In genomic region chr10:63265646-63266207, GRCh38 we compare ENCODE assay signal across 9 cellular contexts.
DNase-seq lines count a peak whose midpoint lies in the region; ATAC-seq, FAIRE-seq and TF ChIP-seq lines count a peak whose summit lies in the region.
"Had no signal": no experiment of that assay in that cellular context is flagged by ENCODE, and none has a peak within 500 bp of the region (broad histone marks: within the 10 kb centered on the region; RNA-seq: fewer than 3 reads in every experiment).

No MANE protein-coding gene starts in this region.

- CTCF ChIA-PET in activated CD8-positive, alpha-beta memory T cell treated with anti-CD3 and anti-CD28 coated beads, Interleukin-2, amount 10 ng/mL, durations not matched to agents 7 days and 5 days (lab: Charles Lee) = interaction anchor here (1.0 to 1.5 kb wide), 5 partner anchors 22 to 50 kb away, joined by 3 to 4 read pairs (median 3); no protein-coding TSS in a partner anchor

- H3K4me1 Mint-ChIP-seq in activated CD8-positive, alpha-beta memory T cell treated with anti-CD3 and anti-CD28 coated beads, Interleukin-2, amount 10 ng/mL, durations not matched to agents 7 days and 5 days = peaks cover 32% of the 10 kb centered on the region
- peaks cover 45% of the 10 kb centered on the region for H3K4me1 Mint-ChIP-seq in activated naive CD8-positive, alpha-beta T cell treated with anti-CD3 and anti-CD28 coated beads, Interleukin-2, amount 50 U/mL, for 24 hours

- peaks cover 2% of the 10 kb centered on the region for H3K9me1 ChIP-seq in keratinocyte (ENCODE audit: control insufficient read depth, extremely low read depth, insufficient read depth, low read length)

- H3K27me3 ChIP-seq in keratinocyte (ENCODE audit: control insufficient read depth, extremely low read depth, insufficient read depth, low read length) (no peaks in the 10 kb centered on the region), thoracic aorta (replicated peaks; ENCODE audit: insufficient read depth) (no peaks in the 10 kb centered on the region)

- no peaks in the 10 kb centered on the region for H3K9me3 Mint-ChIP-seq in activated CD8-positive, alpha-beta memory T cell treated with anti-CD3 and anti-CD28 coated beads, Interleukin-2, amount 10 ng/mL, durations not matched to agents 7 days and 5 days (ENCODE audit: low read depth)
- H3K9me3 Mint-ChIP-seq in activated naive CD8-positive, alpha-beta T cell treated with anti-CD3 and anti-CD28 coated beads, Interleukin-2, amount 50 U/mL, for 24 hours = no peaks in the 10 kb centered on the region

- no peak for DNase-seq in activated CD8-positive, alpha-beta memory T cell treated with anti-CD3 and anti-CD28 coated beads, Interleukin-2, amount 10 ng/mL, durations not matched to agents 7 days and 5 days
- DNase-seq in activated CD8-positive, alpha-beta memory T cell treated with anti-CD3 and anti-CD28 coated beads for 24 hours = no peak
- no peak for DNase-seq in activated naive CD8-positive, alpha-beta T cell treated with anti-CD3 and anti-CD28 coated beads, Interleukin-2, amount 50 U/mL, for 24 hours
- DNase-seq in keratinocyte (ENCODE audit: low read depth, low spot score) = no peak
- DNase-seq in thoracic aorta (ENCODE audit: low spot score) = no peak
- DNase-seq in stimulated activated CD4-positive, alpha-beta T cell treated with anti-CD3 and anti-CD28 coated beads, Interleukin-2, amount 100 ng/mL, for 24 hours = no peak
- DNase-seq: activated CD8-positive, alpha-beta memory T cell treated with anti-CD3 and anti-CD28 coated beads, Interleukin-2, amount 50 U/mL, for 48 hours had no signal

- H3K27me3 Mint-ChIP-seq in activated CD8-positive, alpha-beta memory T cell treated with anti-CD3 and anti-CD28 coated beads, Interleukin-2, amount 10 ng/mL, durations not matched to agents 7 days and 5 days = no peaks in the 10 kb centered on the region
- H3K27me3 Mint-ChIP-seq in activated naive CD8-positive, alpha-beta T cell treated with anti-CD3 and anti-CD28 coated beads, Interleukin-2, amount 50 U/mL, for 24 hours = no peaks in the 10 kb centered on the region

- H2AFZ ChIP-seq in keratinocyte (ENCODE audit: control insufficient read depth, low read length) = no peak overlapping the region

- H3K27ac Mint-ChIP-seq in activated CD8-positive, alpha-beta memory T cell treated with anti-CD3 and anti-CD28 coated beads, Interleukin-2, amount 10 ng/mL, durations not matched to agents 7 days and 5 days = peak overlapping the region; percentile 96
- peak overlapping the region; percentile 97 for H3K27ac Mint-ChIP-seq in activated naive CD8-positive, alpha-beta T cell treated with anti-CD3 and anti-CD28 coated beads, Interleukin-2, amount 50 U/mL, for 24 hours

- TF ChIP-seq CTCF in keratinocyte (optimal IDR thresholded peaks at IDR 0.05 in 1 of 3, IDR thresholded peaks at IDR 0.05 in 1 of 3, conservative IDR thresholded peaks at IDR 0.05 in 1 of 3; ENCODE audit: extremely low read depth in 1 of 3, insufficient read depth in 2 of 3, low read length in 3 of 3) (no peak), thoracic aorta (IDR thresholded peaks at IDR 0.05) (no peak)

- H3K79me2 ChIP-seq in keratinocyte (ENCODE audit: control insufficient read depth, insufficient read depth, low read length) = peaks cover 82% of the 10 kb centered on the region

- H3K9ac ChIP-seq in keratinocyte (ENCODE audit: control insufficient read depth, extremely low read depth, insufficient read depth, low read length) = peak overlapping the region; percentile 96

- peak overlapping the region; percentile 97 for H3K4me3 Mint-ChIP-seq in activated CD8-positive, alpha-beta memory T cell treated with anti-CD3 and anti-CD28 coated beads, Interleukin-2, amount 10 ng/mL, durations not matched to agents 7 days and 5 days
- H3K4me3 Mint-ChIP-seq in activated naive CD8-positive, alpha-beta T cell treated with anti-CD3 and anti-CD28 coated beads, Interleukin-2, amount 50 U/mL, for 24 hours = peak overlapping the region; percentile 93

- peak overlapping the region; percentile 97 for H3K27ac ChIP-seq in keratinocyte (ENCODE audit: control insufficient read depth, insufficient read depth, low read length)
- H3K27ac ChIP-seq in thoracic aorta = peak overlapping the region; percentile 82 to 93

- H3K4me3 ChIP-seq in keratinocyte (ENCODE audit: control insufficient read depth in 2 of 3, extremely low read depth in 1 of 3, insufficient read depth in 2 of 3, low read depth in 1 of 3, low read length in 3 of 3) (peak overlapping the region; percentile 54 to 88 (median 83)), thoracic aorta (peak overlapping the region; percentile 84)

- H3K4me1 ChIP-seq in keratinocyte (ENCODE audit: control insufficient read depth, extremely low read depth, insufficient read depth, low read length) = peaks cover 3% of the 10 kb centered on the region
- peaks cover 39 to 40% of the 10 kb centered on the region in 2 donors for H3K4me1 ChIP-seq in thoracic aorta (ENCODE audit: control insufficient read depth in 1 of 2, low read depth in 2 of 2)

- FAIRE-seq in keratinocyte (lab: Jason Lieb, UNC) = no peak

- ATAC-seq in activated CD8-positive, alpha-beta memory T cell treated with anti-CD3 and anti-CD28 coated beads, Interleukin-2, amount 10 ng/mL, durations not matched to agents 7 days and 5 days = no peak
- no peak for ATAC-seq in activated naive CD8-positive, alpha-beta T cell treated with anti-CD3 and anti-CD28 coated beads, Interleukin-2, amount 50 U/mL, for 24 hours
- ATAC-seq in thoracic aorta (ENCODE audit: insufficient number of reproducible peaks, low FRiP score, low read depth) = no peak
- ATAC-seq in HG03280 (IDR thresholded peaks at IDR 0.05; ENCODE audit: unreplicated experiment) = no peak
- ATAC-seq in HG03108 (IDR thresholded peaks at IDR 0.05; ENCODE audit: unreplicated experiment) = no peak

- no peaks in the 10 kb centered on the region for H3K9me3 ChIP-seq in keratinocyte (ENCODE audit: control insufficient read depth, low read depth, low read length)
- H3K9me3 ChIP-seq in thoracic aorta = no peaks in the 10 kb centered on the region

- peaks cover 28% of the 10 kb centered on the region for H3K36me3 Mint-ChIP-seq in activated CD8-positive, alpha-beta memory T cell treated with anti-CD3 and anti-CD28 coated beads, Interleukin-2, amount 10 ng/mL, durations not matched to agents 7 days and 5 days
- H3K36me3 Mint-ChIP-seq in activated naive CD8-positive, alpha-beta T cell treated with anti-CD3 and anti-CD28 coated beads, Interleukin-2, amount 50 U/mL, for 24 hours (ENCODE audit: low read depth) = peaks cover 15% of the 10 kb centered on the region

- H3K36me3 ChIP-seq in keratinocyte (ENCODE audit: control insufficient read depth in 2 of 2, extremely low read depth in 1 of 2, insufficient read depth in 2 of 2, low read length in 2 of 2) = peaks cover 2 to 4% of the 10 kb centered on the region in 2 experiments
- no peaks in the 10 kb centered on the region for H3K36me3 ChIP-seq in thoracic aorta

- dilution Hi-C loops in keratinocyte (cut with MboI; ENCODE audit: extremely low pct_ligation_motif_present, low sequenced_read_pairs) = no loop called here

- no peaks in the 10 kb centered on the region for H4K20me1 ChIP-seq in keratinocyte (ENCODE audit: control insufficient read depth, extremely low read depth, insufficient read depth, low read length)

- peak overlapping the region; percentile 80 for H3K4me2 ChIP-seq in keratinocyte (ENCODE audit: control insufficient read depth, extremely low read depth, insufficient read depth, low read depth, low read length)
